In genomic region chr11:70611890-70612289, GRCh38 we compare ENCODE assay signal across 1 cellular context.
TF ChIP-seq lines count a peak whose summit lies in the region.

No MANE protein-coding gene starts in this region.

TF ChIP-seq in GM23338, 12 proteins besides CTCF, POLR2A, EP300 and RAD21 (continued from another document):
- no peak for TF ChIP-seq ZNF462 (CRISPR knock-in tag; IDR thresholded peaks at IDR 0.05)
- no peak for TF ChIP-seq EZH2phosphoT487 (IDR thresholded peaks at IDR 0.05; ENCODE audit: unreplicated experiment)
- no peak for TF ChIP-seq JUNB (IDR thresholded peaks at IDR 0.05; ENCODE audit: unreplicated experiment)
- TF ChIP-seq STAT1 (IDR thresholded peaks at IDR 0.05; ENCODE audit: unreplicated experiment) = no peak
